8 cellular contexts compared by ENCODE assay signal in genomic region chr17:76246080-76247066, GRCh38. TPM values are rescaled to one million over a fixed set of nuclear protein-coding genes. Genes with fewer than 3 reads are reported as not detected.
DNase-seq lines count a peak whose midpoint lies in the region; ATAC-seq, FAIRE-seq and TF ChIP-seq lines count a peak whose summit lies in the region.

No MANE protein-coding gene starts in this region.

- no peak overlapping the region for H4K5ac ChIP-seq in H1 (ENCODE audit: insufficient read length, low read depth, low read length)

- H3K56ac ChIP-seq in H1 (replicated peaks; ENCODE audit: insufficient read length, low read depth, low read length) = no peak overlapping the region

- FAIRE-seq in H1 (lab: Jason Lieb, UNC) = no peak

- no peak overlapping the region; the same call in 1 of the 2 replicates for H4K8ac ChIP-seq in H1 (ENCODE audit: extremely low read depth, insufficient read depth, low read length)

- TF ChIP-seq RAD21 in H1 (IDR thresholded peaks at IDR 0.05 in 1 of 2, conservative IDR thresholded peaks at IDR 0.05 in 1 of 2; ENCODE audit: low read depth in 2 of 2, low read length in 2 of 2) = no peak

- no peak overlapping the region; the same call in 1 of the 2 replicates for H3K18ac ChIP-seq in H1 (ENCODE audit: extremely low read depth, low read length)

- no peaks in the 10 kb centered on the region; the same call in 1 of the 2 replicates for H3K4me1 ChIP-seq in Panc1 (ENCODE audit: control insufficient read depth, insufficient read depth, low read length)
- H3K4me1 ChIP-seq in H1 (replicated peaks in 1 of 4; ENCODE audit: control insufficient read depth in 3 of 4, insufficient read depth in 4 of 4, low read length in 3 of 4) = peaks cover 0 to 4% (median 1%) of the 10 kb centered on the region in 4 experiments; a peak in 3 of 7 replicates

- no peak overlapping the region; a peak in 1 of 7 replicates for H3K9ac ChIP-seq in H1 (replicated peaks in 1 of 4; ENCODE audit: extremely low read depth in 1 of 4, low read depth in 3 of 4, low read length in 3 of 4)

- no TSS peak for BruUV-seq in Panc1 (replicated peaks; lab: Mats Ljungman, UMichigan)

- intact Hi-C loops in Panc1 (cut with micrococcal nuclease; ENCODE audit: unreplicated experiment) = no loop called here

- TF ChIP-seq CTCF in Panc1 (IDR thresholded peaks at IDR 0.05) (no peak), H1 (IDR thresholded peaks at IDR 0.05; ENCODE audit: control extremely low read depth in 1 of 3, insufficient read depth in 1 of 3, low read depth in 1 of 3, low read length in 3 of 3) (no peak)

- H4K91ac ChIP-seq in H1 (replicated peaks; ENCODE audit: insufficient read length, low read length) = no peak overlapping the region

- H3K79me2 ChIP-seq in H1 (ENCODE audit: control insufficient read depth in 1 of 2, insufficient read depth in 2 of 2, low read length in 2 of 2) = no peaks in the 10 kb centered on the region

- no peaks in the 10 kb centered on the region for H3K36me3 ChIP-seq in Panc1 (ENCODE audit: control insufficient read depth, insufficient read depth, low read length)
- H3K36me3 ChIP-seq in H1 (ENCODE audit: control insufficient read depth in 2 of 4, insufficient read depth in 4 of 4, low read length in 3 of 4) = no peaks in the 10 kb centered on the region

- no peaks in the 10 kb centered on the region for H4K20me1 ChIP-seq in H1 (replicated peaks in 1 of 2; ENCODE audit: control insufficient read depth in 1 of 2, insufficient read depth in 2 of 2, low read length in 2 of 2)

- H2AFZ ChIP-seq in H1 (ENCODE audit: low read length) = 0 out of 2 replicates have a peak overlapping the region, but pooled peaks have one; percentile 5

- peak; percentile 83 for ATAC-seq in HG02970 (IDR thresholded peaks at IDR 0.05; ENCODE audit: low FRiP score, unreplicated experiment)
- peak; percentile 44; the same call in 1 of the 2 replicates for ATAC-seq in Panc1

- no peak overlapping the region for H2BK20ac ChIP-seq in H1 (ENCODE audit: low read length)

- DNase-seq in activated CD8-positive, alpha-beta memory T cell treated with anti-CD3 and anti-CD28 coated beads for 24 hours = peak; percentile 71
- DNase-seq in activated CD8-positive, alpha-beta memory T cell treated with anti-CD3 and anti-CD28 coated beads, Interleukin-2, amount 50 U/mL, for 4 hours = no peak
- DNase-seq in Panc1 (ENCODE audit: low read depth, low spot score) (no peak), H1 (ENCODE audit: low read depth in 1 of 2, low spot score in 2 of 2) (no peak), NCI-H1417 treated with DMSO at 0.1 percent for 48 hours (lab: John Stamatoyannopoulos, UW) (no peak), mucosa of gallbladder (ENCODE audit: low spot score) (no peak)
- DNase-seq in stimulated activated naive CD4-positive, alpha-beta T cell treated with Interleukin-2 at 50 U/mL for 16 hours (lab: John Stamatoyannopoulos, UW) = peak; percentile 63

- H3K23ac ChIP-seq in H1 (ENCODE audit: insufficient read length) = no peak overlapping the region

- H3K23me2 ChIP-seq in H1 (ENCODE audit: low read depth, low read length) = no peaks in the 10 kb centered on the region

- H2BK120ac ChIP-seq in H1 (replicated peaks; ENCODE audit: low read depth, low read length) = no peak overlapping the region

- in situ Hi-C loops in Panc1 (cut with HindIII; ENCODE audit: low pct_unique_long_range_greater_than_20kb, low sequenced_read_pairs) = no loop called here

- H2AK5ac ChIP-seq in H1 (ENCODE audit: low read depth, low read length) = no peak overlapping the region

- no peak overlapping the region for H2BK12ac ChIP-seq in H1 (ENCODE audit: low read depth, low read length)

- H2BK15ac ChIP-seq in H1 (ENCODE audit: low read length) = 0 out of 2 replicates have a peak overlapping the region, but pooled peaks have one; percentile 73

- no peak overlapping the region for H3K14ac ChIP-seq in H1 (ENCODE audit: insufficient read length)

- 92% methylated on average over 7 of the region's 7 CpGs; no CpG with 5 or more reads in 1 of the 2 experiments for WGBS in H1 (ENCODE audit: extremely low coverage in 1 of 2, insufficient coverage in 1 of 2, insufficient read length in 1 of 2, insufficient replicate concordance in 2 of 2, low coverage in 1 of 2, low lambda C conversion rate in 2 of 2, missing lambda C conversion rate in 1 of 2), 2 experiments

- POLR2A ChIA-PET in Panc1 (lab: Charles Lee) (interaction anchor here (0.6 to 1.0 kb wide), 2 partner anchors 18 to 61 kb away, joined by 3 to 5 read pairs; no protein-coding TSS in a partner anchor), H1 (lab: Charles Lee; ENCODE audit: partially characterized antibody) (interaction anchor here (1.4 to 1.8 kb wide), 2 partner anchors 19 to 24 kb away, joined by 5 to 6 read pairs; partner anchors contain the start of gene UBALD2)

- TF ChIP-seq EP300 in H1 (IDR thresholded peaks at IDR 0.05; ENCODE audit: borderline replicate concordance in 1 of 2, low read depth in 2 of 2, low read length in 2 of 2) = no peak

- no peak overlapping the region for H3K4me2 ChIP-seq in H1 (ENCODE audit: insufficient read depth in 1 of 2, low read depth in 2 of 2, low read length in 2 of 2)

- no peak for TF ChIP-seq POLR2A in H1 (IDR thresholded peaks at IDR 0.05; ENCODE audit: control extremely low read depth in 1 of 2, low read depth in 2 of 2, low read length in 2 of 2)

- H3K27ac ChIP-seq in Panc1 (ENCODE audit: low read length) = no peak overlapping the region
- H3K27ac ChIP-seq in H1 (ENCODE audit: low read depth, low read length) = no peak overlapping the region

- H3K9me3 ChIP-seq in Panc1 (ENCODE audit: control insufficient read depth, insufficient read depth, low read depth, low read length) (no peaks in the 10 kb centered on the region), H1 (ENCODE audit: insufficient read depth in 2 of 2, low read depth in 1 of 2, low read length in 1 of 2) (no peaks in the 10 kb centered on the region)

- no peak overlapping the region for H3K4me3 ChIP-seq in Panc1 (ENCODE audit: low read depth in 2 of 2, low read length in 2 of 2)
- H3K4me3 ChIP-seq in H1 (ENCODE audit: extremely low read depth in 1 of 4, insufficient read depth in 2 of 4, low read depth in 3 of 4, low read length in 4 of 4) = no peak overlapping the region

- H3K79me1 ChIP-seq in H1 (ENCODE audit: low read depth, low read length) = no peaks in the 10 kb centered on the region

- H3K27me3 ChIP-seq in Panc1 (ENCODE audit: control insufficient read depth, insufficient read depth, low read length) (peaks cover 2% of the 10 kb centered on the region; the same call in 1 of the 2 replicates), H1 (replicated peaks in 1 of 4; ENCODE audit: control insufficient read depth in 3 of 4, extremely low read depth in 1 of 4, insufficient read depth in 3 of 4, low read length in 3 of 4) (peaks cover 0 to 13% (median 12%) of the 10 kb centered on the region in 4 experiments; a peak in 6 of 7 replicates)

- no peak overlapping the region for H3K4ac ChIP-seq in H1 (replicated peaks; ENCODE audit: insufficient read length, low read depth, low read length)

- CTCF ChIA-PET in Panc1 (lab: Charles Lee) = interaction anchor here (0.7 to 1.2 kb wide), 3 partner anchors 33 to 66 kb away, joined by 6 to 11 read pairs (median 6); no protein-coding TSS in a partner anchor
- CTCF ChIA-PET in H1 (lab: Charles Lee; ENCODE audit: partially characterized antibody) = interaction anchor here (0.6 to 7.5 kb wide), 18 partner anchors 8 to 416 kb away, joined by 3 to 49 read pairs (median 4); no protein-coding TSS in a partner anchor

- no peak overlapping the region for H2BK5ac ChIP-seq in H1 (ENCODE audit: low read depth, low read length)

TF ChIP-seq in H1, 55 proteins besides CTCF, POLR2A, EP300 and RAD21:
- no peak for TF ChIP-seq CBX5 (IDR thresholded peaks at IDR 0.05; ENCODE audit: low read depth, low read length)
- no peak for TF ChIP-seq RXRA (IDR thresholded peaks at IDR 0.05; ENCODE audit: insufficient read depth, low read depth, low read length)

RNA-seq across cellular contexts. Expression of gene RNF157, which starts 6.1 kb away (rescaled TPM):
- total RNA-seq in Panc1 (2021; ENCODE audit: unreplicated experiment) (4.0 TPM), mucosa of gallbladder (3.3 TPM)
- 5.6 TPM for polyA plus RNA-seq in Panc1 (2012; ENCODE audit: insufficient read length)
- total RNA-seq in H1 (2021; fragmentation: NEBNext Ultra II Directional; extraction: Animal tissue kit (Norgen Biotek cat#: 25700)) = 13.4 and 14.9 TPM in 2 replicates
- 16.7 and 20.2 TPM in 2 replicates for polyA plus RNA-seq in H1 (2011; rRNA removed)
- 15.2 TPM for polyA plus RNA-seq in H1 (2011; cell fraction: cytosol; rRNA removed)
- polyA plus RNA-seq in H1 (2011; cell fraction: nucleus; rRNA removed) = 17.4 TPM
- 13.0 to 30.8 TPM (median 18.2 TPM) in 4 replicates for polyA plus RNA-seq in H1 (2012, experiment 1 of 2)
- polyA plus RNA-seq in H1 (2012, experiment 2 of 2) = 10.9 TPM
- 9.3 TPM for polyA plus RNA-seq in H1 (2013, experiment 1 of 2)
- 9.7 TPM for polyA plus RNA-seq in H1 (2013, experiment 2 of 2)
- polyA minus RNA-seq in H1 (2011; rRNA and poly(A)+ RNA removed) = 27.8 and 31.8 TPM in 2 replicates
- polyA minus RNA-seq in H1 (2011; cell fraction: cytosol; rRNA and poly(A)+ RNA removed) = 16.3 TPM
- polyA minus RNA-seq in H1 (2011; cell fraction: nucleus; rRNA and poly(A)+ RNA removed) = 15.9 TPM

RNA-seq across cellular contexts. Expression of gene UBALD2, which starts 18.8 kb away (rescaled TPM):
- total RNA-seq in Panc1 (2021; ENCODE audit: unreplicated experiment) = 30.0 TPM
- polyA plus RNA-seq in Panc1 (2012; ENCODE audit: insufficient read length) = 63.0 TPM
- total RNA-seq in H1 (2021; fragmentation: NEBNext Ultra II Directional; extraction: Animal tissue kit (Norgen Biotek cat#: 25700)) = 22.6 and 25.6 TPM in 2 replicates
- 17.8 and 26.8 TPM in 2 replicates for polyA plus RNA-seq in H1 (2011; rRNA removed)
- 11.6 TPM for polyA plus RNA-seq in H1 (2011; cell fraction: cytosol; rRNA removed)
- polyA plus RNA-seq in H1 (2011; cell fraction: nucleus; rRNA removed) = 20.6 TPM
- polyA plus RNA-seq in H1 (2012, experiment 1 of 2) = 6.2 to 22.1 TPM (median 14.0 TPM) in 4 replicates
- polyA plus RNA-seq in H1 (2012, experiment 2 of 2) = 27.4 TPM
- 22.2 TPM for polyA plus RNA-seq in H1 (2013, experiment 1 of 2)
- polyA plus RNA-seq in H1 (2013, experiment 2 of 2) = 20.6 TPM
- polyA minus RNA-seq in H1 (2011; rRNA and poly(A)+ RNA removed) = 4.8 and 7.9 TPM in 2 replicates
- polyA minus RNA-seq in H1 (2011; cell fraction: cytosol; rRNA and poly(A)+ RNA removed) = 26.6 TPM
- 13.2 TPM for polyA minus RNA-seq in H1 (2011; cell fraction: nucleus; rRNA and poly(A)+ RNA removed)
- total RNA-seq in mucosa of gallbladder = 109 TPM

Comparison
In these comparisons a context has a peak if more than half of its experiments do, and no peak if none do; other contexts are left out.
1. DNase-seq: peak in activated CD8-positive, alpha-beta memory T cell treated with anti-CD3 and anti-CD28 coated beads for 24 hours (single experiment) and stimulated activated naive CD4-positive, alpha-beta T cell treated with Interleukin-2 at 50 U/mL for 16 hours (single experiment); none in activated CD8-positive, alpha-beta memory T cell treated with anti-CD3 and anti-CD28 coated beads, Interleukin-2, amount 50 U/mL, for 4 hours (single experiment), Panc1 (single experiment), H1 (0 of 2), NCI-H1417 treated with DMSO at 0.1 percent for 48 hours (single experiment) and mucosa of gallbladder (single experiment).